In genomic region chr11:32316846-32317525, GRCh38 we compare ENCODE assay signal across 1 cellular context.
TF ChIP-seq lines count a peak whose summit lies in the region.

No MANE protein-coding gene starts in this region.

TF ChIP-seq in endothelial cell of umbilical vein, 7 proteins besides CTCF, POLR2A, EP300 and RAD21 (continued from another document):
- TF ChIP-seq JUN (IDR thresholded peaks at IDR 0.05; ENCODE audit: borderline replicate concordance, insufficient read depth, insufficient read length, low read depth), result no peak
- TF ChIP-seq POLR2AphosphoS5 (IDR thresholded peaks at IDR 0.05; ENCODE audit: insufficient read depth, low read depth, low read length), result no peak
- TF ChIP-seq EZH2 (IDR thresholded peaks at IDR 0.05; ENCODE audit: borderline replicate concordance, low read depth, low read length, severe bottlenecking), result no peak
- TF ChIP-seq GATA2 (IDR thresholded peaks at IDR 0.05; ENCODE audit: insufficient read depth, insufficient read length, low read depth, low read length), result no peak
- no peak for TF ChIP-seq FOS (IDR thresholded peaks at IDR 0.05; ENCODE audit: borderline replicate concordance, insufficient read depth, low read length)
- TF ChIP-seq MYC (IDR thresholded peaks at IDR 0.05; ENCODE audit: low read depth, low read length), result no peak
